8 cellular contexts compared by ENCODE assay signal in the genomic region with DNA sequence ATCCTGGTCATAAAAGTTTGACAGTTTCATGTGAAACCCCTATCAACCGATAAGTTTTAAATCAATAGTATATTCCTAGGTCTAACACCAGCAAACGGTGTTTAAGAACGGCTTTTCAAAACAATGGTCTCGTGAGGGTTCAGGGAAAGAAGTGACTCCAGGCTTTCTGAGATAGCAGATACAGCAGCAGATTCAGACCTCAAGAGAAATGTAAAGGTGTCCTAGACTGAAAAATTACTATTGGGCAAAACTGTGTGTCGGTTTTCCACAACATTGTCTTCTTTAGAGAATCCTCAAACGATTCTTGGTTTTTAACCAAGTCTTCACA. TPM values are rescaled to one million over a fixed set of nuclear protein-coding genes. Genes with fewer than 3 reads are reported as not detected.
DNase-seq lines count a peak whose midpoint lies in the region; ATAC-seq and TF ChIP-seq lines count a peak whose summit lies in the region.

No MANE protein-coding gene starts in this region.

- intact Hi-C loops in Calu3 (cut with micrococcal nuclease; ENCODE audit: unreplicated experiment): loop anchor here (10.0 kb wide), 1 partner anchor 162 kb away; no protein-coding TSS in a partner anchor

- peak overlapping the region; percentile 61 for H3K27ac Mint-ChIP-seq in Calu3 (ENCODE audit: unreplicated experiment)

- H3K36me3 Mint-ChIP-seq in Calu3 (ENCODE audit: insufficient read depth, unreplicated experiment): peaks cover 36% of the 10 kb centered on the region

- H3K9me3 ChIP-seq in MG63 (no peaks in the 10 kb centered on the region), mucosa of stomach (ENCODE audit: control insufficient read depth, low read length) (no peaks in the 10 kb centered on the region)

- peaks cover 6% of the 10 kb centered on the region for H3K36me3 ChIP-seq in MG63
- H3K36me3 ChIP-seq in mucosa of stomach (ENCODE audit: control insufficient read depth, insufficient read depth, low read length): no peaks in the 10 kb centered on the region

- H3K4me3 ChIP-seq in MG63 (peak overlapping the region; percentile 90), choroid plexus epithelial cell (ENCODE audit: low read depth, low read length) (peak overlapping the region; percentile 96), mucosa of stomach (ENCODE audit: low read length) (peak overlapping the region; percentile 23)

- TF ChIP-seq CTCF in Calu3 (IDR thresholded peaks at IDR 0.05; ENCODE audit: unreplicated experiment) (no peak), choroid plexus epithelial cell (conservative IDR thresholded peaks at IDR 0.05; ENCODE audit: low read depth, low read length) (no peak)

- BruUV-seq in Calu3 (replicated peaks; lab: Mats Ljungman, UMichigan): TSS peak; percentile 62

- CTCF ChIA-PET in Calu3 (lab: Charles Lee): interaction anchor here (0.6 kb wide), 1 partner anchor 140 kb away, joined by 6 read pairs; no protein-coding TSS in a partner anchor

- no peak for ATAC-seq in HG02642 (IDR thresholded peaks at IDR 0.05; ENCODE audit: poor library complexity, unreplicated experiment)

- H3K4me1 Mint-ChIP-seq in Calu3 (ENCODE audit: low read depth, unreplicated experiment): peaks cover 34% of the 10 kb centered on the region

- peaks cover 20% of the 10 kb centered on the region for H3K4me1 ChIP-seq in mucosa of stomach (ENCODE audit: control insufficient read depth, insufficient read depth, low read length)

- H3K27me3 Mint-ChIP-seq in Calu3 (ENCODE audit: unreplicated experiment): no peaks in the 10 kb centered on the region

- H3K9ac ChIP-seq in mucosa of stomach (ENCODE audit: low read length): peak overlapping the region; percentile 96

- no peaks in the 10 kb centered on the region for H3K27me3 ChIP-seq in MG63
- no peaks in the 10 kb centered on the region for H3K27me3 ChIP-seq in mucosa of stomach (ENCODE audit: control insufficient read depth, insufficient read depth, low read length)

- DNase-seq in Calu3: no peak
- no peak for DNase-seq in MG63
- DNase-seq in choroid plexus epithelial cell (ENCODE audit: low read depth): peak; percentile 24
- DNase-seq in activated CD4-positive, CD25-positive, alpha-beta regulatory T cell (lab: John Stamatoyannopoulos, UW): no peak
- DNase-seq in NCI-H2081 treated with DMSO at 0.1 percent for 48 hours (lab: John Stamatoyannopoulos, UW): no peak
- DNase-seq in C1 segment of cervical spinal cord (lab: John Stamatoyannopoulos, UW): no peak

- no peaks in the 10 kb centered on the region for H3K9me3 Mint-ChIP-seq in Calu3 (ENCODE audit: low read depth, unreplicated experiment)

- peak overlapping the region; percentile 79 for H3K4me3 Mint-ChIP-seq in Calu3 (ENCODE audit: low read depth, unreplicated experiment)

RNA-seq across cellular contexts. Expression of a gene that starts 1.3 kb away (rescaled TPM):
- total RNA-seq in Calu3 (2022): 35.2 and 39.2 TPM in 2 replicates
- total RNA-seq in MG63 (2014; rRNA removed; shearing (Covaris generic); ENCODE audit: low replicate concordance): 8.1 and 13.0 TPM in 2 replicates

Comparison
In these comparisons a context has a peak if more than half of its experiments do, and no peak if none do; other contexts are left out.
1. H3K4me3 ChIP-seq: peak in every context shown above with its lines; median percentile 96 in choroid plexus epithelial cell; 90 in MG63; 23 in mucosa of stomach.